17 cellular contexts compared by ENCODE assay signal in genomic region chr7:105745681-105746330, GRCh38.
DNase-seq lines count a peak whose midpoint lies in the region; ATAC-seq and TF ChIP-seq lines count a peak whose summit lies in the region.
"Had no signal": no experiment of that assay in that cellular context is flagged by ENCODE, and none has a peak within 500 bp of the region (broad histone marks: within the 10 kb centered on the region; RNA-seq: fewer than 3 reads in every experiment).

No MANE protein-coding gene starts in this region.

- no peaks in the 10 kb centered on the region for H3K36me3 ChIP-seq in brain microvascular endothelial cell (replicated peaks)
- no peaks in the 10 kb centered on the region for H3K36me3 ChIP-seq in osteoblast (ENCODE audit: insufficient read depth, low read length)
- H3K36me3 ChIP-seq in left lung = no peaks in the 10 kb centered on the region

- no peak overlapping the region for H3K4me3 ChIP-seq in brain microvascular endothelial cell (ENCODE audit: low read depth, low read length)
- H3K4me3 ChIP-seq in osteoblast (ENCODE audit: insufficient read depth, low read length) = no peak overlapping the region
- no peak overlapping the region for H3K4me3 ChIP-seq in left lung

- H3K27ac ChIP-seq in brain microvascular endothelial cell (no peak overlapping the region), osteoblast (ENCODE audit: low read depth, low read length) (no peak overlapping the region), left lung (no peak overlapping the region)
- H3K27ac ChIP-seq: C4-2B, RWPE1 had no signal

- H3K27me3 ChIP-seq in brain microvascular endothelial cell (replicated peaks) (no peaks in the 10 kb centered on the region), osteoblast (ENCODE audit: insufficient read depth, low read length) (no peaks in the 10 kb centered on the region), left lung (no peaks in the 10 kb centered on the region)

- H3K36me3 Mint-ChIP-seq in activated CD8-positive, alpha-beta T cell treated with anti-CD3 and anti-CD28 coated beads, Interleukin-2, amount 10 ng/mL, durations not matched to agents 7 days and 5 days (ENCODE audit: low read depth) = no peaks in the 10 kb centered on the region

- ATAC-seq in activated CD8-positive, alpha-beta T cell treated with anti-CD3 and anti-CD28 coated beads, Interleukin-2, amount 10 ng/mL, durations not matched to agents 7 days and 5 days = no peak
- ATAC-seq in left lung = no peak

- H4K20me1 ChIP-seq in osteoblast (ENCODE audit: insufficient read depth, low read length) = peaks cover 27% of the 10 kb centered on the region

- H3K27me3 Mint-ChIP-seq in activated CD8-positive, alpha-beta T cell treated with anti-CD3 and anti-CD28 coated beads, Interleukin-2, amount 10 ng/mL, durations not matched to agents 7 days and 5 days (ENCODE audit: low read depth) = peaks cover 3% of the 10 kb centered on the region

- no peaks in the 10 kb centered on the region for H3K79me2 ChIP-seq in osteoblast (ENCODE audit: insufficient read depth, low read length)

- H3K27ac Mint-ChIP-seq in activated CD8-positive, alpha-beta T cell treated with anti-CD3 and anti-CD28 coated beads, Interleukin-2, amount 10 ng/mL, durations not matched to agents 7 days and 5 days = no peak overlapping the region

- intact Hi-C loops in left lung (cut with DNase I) = no loop called here

- TF ChIP-seq CTCF in brain microvascular endothelial cell (IDR thresholded peaks at IDR 0.05; ENCODE audit: low read depth, low read length, missing control alignments) = peak; percentile 17
- no peak for TF ChIP-seq CTCF in osteoblast (IDR thresholded peaks at IDR 0.05; ENCODE audit: extremely low read depth, low read depth, low read length)
- TF ChIP-seq CTCF in left lung (IDR thresholded peaks at IDR 0.05) = no peak

- CTCF ChIA-PET in activated CD8-positive, alpha-beta T cell treated with anti-CD3 and anti-CD28 coated beads, Interleukin-2, amount 10 ng/mL, durations not matched to agents 7 days and 5 days (lab: Charles Lee) = no interaction called here

- H3K4me3 Mint-ChIP-seq in activated CD8-positive, alpha-beta T cell treated with anti-CD3 and anti-CD28 coated beads, Interleukin-2, amount 10 ng/mL, durations not matched to agents 7 days and 5 days = no peak overlapping the region

- no peaks in the 10 kb centered on the region for H3K9me3 ChIP-seq in osteoblast (ENCODE audit: low read depth, low read length)
- H3K9me3 ChIP-seq in left lung = no peaks in the 10 kb centered on the region

- H3K4me1 ChIP-seq in osteoblast (ENCODE audit: insufficient read depth, low read length) = no peaks in the 10 kb centered on the region
- H3K4me1 ChIP-seq in left lung = no peaks in the 10 kb centered on the region

- no peak overlapping the region for H2AFZ ChIP-seq in osteoblast (ENCODE audit: low read length)

- H3K9me3 Mint-ChIP-seq in activated CD8-positive, alpha-beta T cell treated with anti-CD3 and anti-CD28 coated beads, Interleukin-2, amount 10 ng/mL, durations not matched to agents 7 days and 5 days (ENCODE audit: insufficient read depth) = no peaks in the 10 kb centered on the region

- POLR2A ChIA-PET in activated CD8-positive, alpha-beta T cell treated with anti-CD3 and anti-CD28 coated beads, Interleukin-2, amount 10 ng/mL, durations not matched to agents 7 days and 5 days (lab: Charles Lee) = no interaction called here

- in situ Hi-C loops in brain microvascular endothelial cell (cut with HindIII; ENCODE audit: low pct_ligation_motif_present, low sequenced_read_pairs) = no loop called here

- peak; percentile 17 for DNase-seq in activated effector memory CD4-positive, alpha-beta T cell treated with anti-CD3 and anti-CD28 coated beads, Interleukin-2, amount 50 U/mL, for 16 hours
- no peak for DNase-seq in activated effector memory CD4-positive, alpha-beta T cell treated with Interleukin-2 at 50 U/mL for 16 hours
- DNase-seq in HT1080 (ENCODE audit: low read depth) = peak; percentile 27
- DNase-seq in brain microvascular endothelial cell = no peak
- peak; percentile 17 for DNase-seq in osteoblast (ENCODE audit: insufficient read length, low spot score, missing footprints)
- no peak for DNase-seq in stimulated activated naive CD4-positive, alpha-beta T cell treated with Interleukin-2 at 50 U/mL for 16 hours (lab: John Stamatoyannopoulos, UW)
- no peak for DNase-seq in activated CD8-positive, alpha-beta T cell treated with anti-CD3 and anti-CD28 coated beads, Interleukin-2, amount 10 ng/mL, durations not matched to agents 7 days and 5 days
- no peak for DNase-seq in left lung
- DNase-seq: 8988T; HCEC 1CT; NCI-H187; NCI-H2171; NCI-H446; NK-92 treated with Interleukin-12 subunit alpha and Interleukin-12 subunit beta, amount 100 ng/mL, for 24 hours; OCI-M1 had no signal

- no peak overlapping the region for H3K4me2 ChIP-seq in osteoblast (ENCODE audit: insufficient read depth, low read length)

- H3K4me1 Mint-ChIP-seq in activated CD8-positive, alpha-beta T cell treated with anti-CD3 and anti-CD28 coated beads, Interleukin-2, amount 10 ng/mL, durations not matched to agents 7 days and 5 days (ENCODE audit: low read depth) = no peaks in the 10 kb centered on the region

Comparison
In these comparisons a context has a peak if more than half of its experiments do, and no peak if none do; other contexts are left out.
1. DNase-seq: peak in activated effector memory CD4-positive, alpha-beta T cell treated with anti-CD3 and anti-CD28 coated beads, Interleukin-2, amount 50 U/mL, for 16 hours (single experiment), HT1080 (single experiment) and osteoblast (single experiment); none in activated effector memory CD4-positive, alpha-beta T cell treated with Interleukin-2 at 50 U/mL for 16 hours (single experiment), brain microvascular endothelial cell (single experiment), stimulated activated naive CD4-positive, alpha-beta T cell treated with Interleukin-2 at 50 U/mL for 16 hours (single experiment), activated CD8-positive, alpha-beta T cell treated with anti-CD3 and anti-CD28 coated beads, Interleukin-2, amount 10 ng/mL, durations not matched to agents 7 days and 5 days (single experiment) and left lung (0 of 2).